Comparison of ENCODE assay signal across 8 cellular contexts in genomic region chr4:67327245-67327860, GRCh38.
A peak's percentile ranks its signal among the peaks of the same experiment; 100 is the strongest.
DNase-seq lines count a peak whose midpoint lies in the region; ATAC-seq and TF ChIP-seq lines count a peak whose summit lies in the region.

No MANE protein-coding gene starts in this region.

- H3K4me1 ChIP-seq in OCI-LY7 (ENCODE audit: insufficient read depth, low read length, poor library complexity, severe bottlenecking) (no peaks in the 10 kb centered on the region), psoas muscle (no peaks in the 10 kb centered on the region)

- TF ChIP-seq CTCF in GM06990 (IDR thresholded peaks at IDR 0.05; ENCODE audit: insufficient read depth, low read length, poor library complexity, severe bottlenecking) (peak; percentile 90), OCI-LY7 (conservative IDR thresholded peaks at IDR 0.05; ENCODE audit: low read length) (peak; percentile 98), psoas muscle (IDR thresholded peaks at IDR 0.05) (peak; percentile 82)

- CTCF ChIA-PET in OCI-LY7 (lab: Charles Lee; ENCODE audit: unreplicated experiment) = no interaction called here
- CTCF ChIA-PET in activated naive CD4-positive, alpha-beta T cell treated with anti-CD3 and anti-CD28 coated beads, Interleukin-2, amount 10 ng/mL, durations not matched to agents 7 days and 5 days (lab: Charles Lee) = interaction anchor here (0.7 to 4.2 kb wide), 5 partner anchors 8 to 454 kb away, joined by 3 to 24 read pairs (median 3); no protein-coding TSS in a partner anchor

- H3K27me3 Mint-ChIP-seq in activated naive CD4-positive, alpha-beta T cell treated with anti-CD3 and anti-CD28 coated beads, Interleukin-2, amount 10 ng/mL, durations not matched to agents 7 days and 5 days = no peaks in the 10 kb centered on the region

- WGBS in psoas muscle, 3 donors = 5 to 9% (median 8%) methylated on average over 6 of the region's 6 CpGs

- H3K9me3 ChIP-seq in OCI-LY7 (ENCODE audit: low read length) (no peaks in the 10 kb centered on the region), psoas muscle (no peaks in the 10 kb centered on the region)

- no peaks in the 10 kb centered on the region for H4K20me1 ChIP-seq in OCI-LY7 (ENCODE audit: insufficient read depth, low read length)

- H3K9me3 Mint-ChIP-seq in activated naive CD4-positive, alpha-beta T cell treated with anti-CD3 and anti-CD28 coated beads, Interleukin-2, amount 10 ng/mL, durations not matched to agents 7 days and 5 days = no peaks in the 10 kb centered on the region

- DNase-seq in GM06990 (ENCODE audit: extremely low read depth, insufficient read length) (no peak), HT1080 (ENCODE audit: low read depth) (peak; percentile 34), OCI-LY7 (ENCODE audit: low spot score) (peak; percentile 70), head of caudate nucleus (peak in 41 of 42 donors; percentile 2 to 88 (median 64)), psoas muscle (no peak), UCSD-AML1 (lab: John Stamatoyannopoulos, UW; ENCODE audit: unreplicated experiment) (no peak)
- peak; percentile 62 for DNase-seq in activated naive CD4-positive, alpha-beta T cell treated with anti-CD3 and anti-CD28 coated beads, Interleukin-2, amount 10 ng/mL, durations not matched to agents 7 days and 5 days

- H3K27ac ChIP-seq in OCI-LY7 (ENCODE audit: low read depth, low read length, poor library complexity, severe bottlenecking) (no peak overlapping the region), psoas muscle (no peak overlapping the region)

- H3K9me2 ChIP-seq in OCI-LY7 (ENCODE audit: insufficient read depth, low read length) = no peaks in the 10 kb centered on the region

- no peaks in the 10 kb centered on the region for H3K79me2 ChIP-seq in OCI-LY7 (ENCODE audit: insufficient read depth, low read depth, low read length)

- no peak overlapping the region for H3K27ac Mint-ChIP-seq in activated naive CD4-positive, alpha-beta T cell treated with anti-CD3 and anti-CD28 coated beads, Interleukin-2, amount 10 ng/mL, durations not matched to agents 7 days and 5 days

- no peak overlapping the region for H3K4me2 ChIP-seq in OCI-LY7 (ENCODE audit: low read length)

- H3K4me1 Mint-ChIP-seq in activated naive CD4-positive, alpha-beta T cell treated with anti-CD3 and anti-CD28 coated beads, Interleukin-2, amount 10 ng/mL, durations not matched to agents 7 days and 5 days = no peaks in the 10 kb centered on the region

- peak; percentile 97 for ATAC-seq in GM21529 (IDR thresholded peaks at IDR 0.05; ENCODE audit: unreplicated experiment)
- peak in 2 of 4 donors; percentile 46 to 72 for ATAC-seq in psoas muscle

- H3K36me3 ChIP-seq in GM06990 (ENCODE audit: control insufficient read depth, insufficient read depth, low read length) (no peaks in the 10 kb centered on the region), OCI-LY7 (ENCODE audit: insufficient read depth, low read length) (no peaks in the 10 kb centered on the region), psoas muscle (ENCODE audit: insufficient read depth in 1 of 2, low read depth in 1 of 2) (no peaks in the 10 kb centered on the region)

- intact Hi-C loops in OCI-LY7 (cut with micrococcal nuclease; ENCODE audit: unreplicated experiment) (loop anchor here (2.0 kb wide), 1 partner anchor 239 kb away; no protein-coding TSS in a partner anchor), head of caudate nucleus (cut with DNase I) (no loop called here), psoas muscle (cut with DNase I) (loop anchor here (5.0 kb wide), 1 partner anchor 240 kb away; no protein-coding TSS in a partner anchor)

- BruUV-seq in OCI-LY7 (replicated peaks; lab: Mats Ljungman, UMichigan) = no TSS peak

- no peak overlapping the region for H2AFZ ChIP-seq in OCI-LY7 (ENCODE audit: low read length)

- H3K27me3 ChIP-seq in GM06990 (replicated peaks; ENCODE audit: control insufficient read depth, insufficient read depth, low read length) (no peaks in the 10 kb centered on the region), psoas muscle (ENCODE audit: insufficient read depth in 3 of 3, low read length in 2 of 3) (peaks cover 0 to 2% (median 0%) of the 10 kb centered on the region in 3 donors)

- POLR2A ChIA-PET in OCI-LY7 (lab: Charles Lee) = interaction anchor here (0.7 kb wide), 1 partner anchor 178 kb away, joined by 3 read pairs; no protein-coding TSS in a partner anchor

- H3K4me3 ChIP-seq in GM06990 (replicated peaks; ENCODE audit: low read depth, low read length) (no peak overlapping the region), OCI-LY7 (ENCODE audit: low read depth, low read length, poor library complexity, severe bottlenecking) (no peak overlapping the region), psoas muscle (no peak overlapping the region)

- no peaks in the 10 kb centered on the region for H3K36me3 Mint-ChIP-seq in activated naive CD4-positive, alpha-beta T cell treated with anti-CD3 and anti-CD28 coated beads, Interleukin-2, amount 10 ng/mL, durations not matched to agents 7 days and 5 days

- no peak overlapping the region for H3K4me3 Mint-ChIP-seq in activated naive CD4-positive, alpha-beta T cell treated with anti-CD3 and anti-CD28 coated beads, Interleukin-2, amount 10 ng/mL, durations not matched to agents 7 days and 5 days

Comparison
In these comparisons a context has a peak if more than half of its experiments do, and no peak if none do; other contexts are left out.
1. DNase-seq: peak in HT1080 (single experiment), OCI-LY7 (single experiment), activated naive CD4-positive, alpha-beta T cell treated with anti-CD3 and anti-CD28 coated beads, Interleukin-2, amount 10 ng/mL, durations not matched to agents 7 days and 5 days (single experiment) and head of caudate nucleus (41 of 42); none in GM06990 (single experiment), psoas muscle (0 of 2) and UCSD-AML1 (single experiment).
2. Peak in every context shown above with its lines, with median percentiles within 50 percentile points of each other: CTCF ChIP-seq.